Comparison of ENCODE assay signal across 11 cellular contexts in genomic region chr18:55241016-55241415, GRCh38.
A peak's percentile ranks its signal among the peaks of the same experiment; 100 is the strongest.
DNase-seq lines count a peak whose midpoint lies in the region; ATAC-seq and TF ChIP-seq lines count a peak whose summit lies in the region.
"Had no signal": no experiment of that assay in that cellular context is flagged by ENCODE, and none has a peak within 500 bp of the region (broad histone marks: within the 10 kb centered on the region; RNA-seq: fewer than 3 reads in every experiment).

No MANE protein-coding gene starts in this region.

- no peaks in the 10 kb centered on the region for H3K9me3 ChIP-seq in CD8-positive, alpha-beta T cell (ENCODE audit: low read length)

- H3K36me3 ChIP-seq in CD8-positive, alpha-beta T cell (ENCODE audit: insufficient read depth, low read length) = no peaks in the 10 kb centered on the region

- H3K27me3 ChIP-seq in CD8-positive, alpha-beta T cell (ENCODE audit: insufficient read depth, low read length) = no peaks in the 10 kb centered on the region

- intact Hi-C loops in CD8-positive, alpha-beta T cell (cut with DNase I, micrococcal nuclease) = no loop called here

- no peaks in the 10 kb centered on the region for H3K36me3 Mint-ChIP-seq in stimulated activated effector memory CD8-positive, alpha-beta T cell treated with anti-CD3 and anti-CD28 coated beads, Interleukin-12 subunit alpha, Interleukin-12 subunit beta, amount 100 ng/mL, for 72 hours
- H3K36me3 Mint-ChIP-seq in CD8-positive, alpha-beta T cell = no peaks in the 10 kb centered on the region
- H3K36me3 Mint-ChIP-seq in chondrocyte (ENCODE audit: low read depth) = peaks cover 10% of the 10 kb centered on the region

- ATAC-seq in GM19025 (IDR thresholded peaks at IDR 0.05; ENCODE audit: low read depth, unreplicated experiment) (peak; percentile 38), GM21723 (IDR thresholded peaks at IDR 0.05; ENCODE audit: unreplicated experiment) (peak; percentile 59), HG03159 (IDR thresholded peaks at IDR 0.05; ENCODE audit: unreplicated experiment) (peak; percentile 55)
- peak; percentile 43 for ATAC-seq in stimulated activated effector memory CD8-positive, alpha-beta T cell treated with anti-CD3 and anti-CD28 coated beads, Interleukin-12 subunit alpha, Interleukin-12 subunit beta, amount 100 ng/mL, for 72 hours
- ATAC-seq in CD8-positive, alpha-beta T cell = no peak
- ATAC-seq: esophagus mucosa had no signal

- H3K4me3 Mint-ChIP-seq in stimulated activated effector memory CD8-positive, alpha-beta T cell treated with anti-CD3 and anti-CD28 coated beads, Interleukin-12 subunit alpha, Interleukin-12 subunit beta, amount 100 ng/mL, for 72 hours = no peak overlapping the region
- H3K4me3 Mint-ChIP-seq in CD8-positive, alpha-beta T cell = no peak overlapping the region
- H3K4me3 Mint-ChIP-seq in chondrocyte (ENCODE audit: unreplicated experiment) = no peak overlapping the region
- H3K4me3 Mint-ChIP-seq: central memory CD8-positive, alpha-beta T cell had no signal

- CTCF ChIA-PET in CD8-positive, alpha-beta T cell (lab: Charles Lee) = no interaction called here

- POLR2A ChIA-PET in CD8-positive, alpha-beta T cell (lab: Charles Lee) = no interaction called here

- H3K27ac ChIP-seq in CD8-positive, alpha-beta T cell (ENCODE audit: low read depth, low read length) = no peak overlapping the region

- no peaks in the 10 kb centered on the region for H3K27me3 Mint-ChIP-seq in CD8-positive, alpha-beta T cell (ENCODE audit: low read depth)
- H3K27me3 Mint-ChIP-seq in chondrocyte (ENCODE audit: low read depth) = no peaks in the 10 kb centered on the region
- H3K27me3 Mint-ChIP-seq: central memory CD8-positive, alpha-beta T cell had no signal

- no peak overlapping the region for H3K4me3 ChIP-seq in CD8-positive, alpha-beta T cell (ENCODE audit: low read depth, low read length)

- no peak for DNase-seq in stimulated activated effector memory CD8-positive, alpha-beta T cell treated with anti-CD3 and anti-CD28 coated beads, Interleukin-12 subunit alpha, Interleukin-12 subunit beta, amount 100 ng/mL, for 72 hours (ENCODE audit: low spot score in 2 of 2)
- DNase-seq in CD8-positive, alpha-beta T cell = no peak
- DNase-seq in chondrocyte (ENCODE audit: low spot score) (no peak), retina (no peak)
- DNase-seq: NCI-H1930; stimulated activated CD4-positive, alpha-beta T cell treated with anti-CD3 and anti-CD28 coated beads, Interleukin-4, amount 100 ng/mL, for 4 hours had no signal

- no peak for TF ChIP-seq CTCF in CD8-positive, alpha-beta T cell (IDR thresholded peaks at IDR 0.05)
- no peak for TF ChIP-seq CTCF in chondrocyte (IDR thresholded peaks at IDR 0.05)

- H3K4me1 ChIP-seq in CD8-positive, alpha-beta T cell (ENCODE audit: insufficient read depth, low read length) = no peaks in the 10 kb centered on the region

- H3K27ac Mint-ChIP-seq in stimulated activated effector memory CD8-positive, alpha-beta T cell treated with anti-CD3 and anti-CD28 coated beads, Interleukin-12 subunit alpha, Interleukin-12 subunit beta, amount 100 ng/mL, for 72 hours = no peak overlapping the region
- no peak overlapping the region for H3K27ac Mint-ChIP-seq in CD8-positive, alpha-beta T cell
- no peak overlapping the region for H3K27ac Mint-ChIP-seq in chondrocyte (ENCODE audit: unreplicated experiment)

- no peaks in the 10 kb centered on the region for H3K4me1 Mint-ChIP-seq in stimulated activated effector memory CD8-positive, alpha-beta T cell treated with anti-CD3 and anti-CD28 coated beads, Interleukin-12 subunit alpha, Interleukin-12 subunit beta, amount 100 ng/mL, for 72 hours
- no peaks in the 10 kb centered on the region for H3K4me1 Mint-ChIP-seq in CD8-positive, alpha-beta T cell (ENCODE audit: low read depth)
- H3K4me1 Mint-ChIP-seq in chondrocyte (ENCODE audit: low read depth) = peaks cover 30% of the 10 kb centered on the region
- H3K4me1 Mint-ChIP-seq: central memory CD8-positive, alpha-beta T cell had no signal

- peaks cover 2% of the 10 kb centered on the region for H3K9me3 Mint-ChIP-seq in stimulated activated effector memory CD8-positive, alpha-beta T cell treated with anti-CD3 and anti-CD28 coated beads, Interleukin-12 subunit alpha, Interleukin-12 subunit beta, amount 100 ng/mL, for 72 hours
- H3K9me3 Mint-ChIP-seq in CD8-positive, alpha-beta T cell = no peaks in the 10 kb centered on the region
- H3K9me3 Mint-ChIP-seq in chondrocyte (ENCODE audit: low read depth) = no peaks in the 10 kb centered on the region
- H3K9me3 Mint-ChIP-seq: central memory CD8-positive, alpha-beta T cell had no signal
